Comparison of ENCODE assay signal across 2 cellular contexts in genomic region chr4:85302193-85302736, GRCh38.
TF ChIP-seq lines count a peak whose summit lies in the region.

No MANE protein-coding gene starts in this region.

TF ChIP-seq in GM23338, 12 proteins besides CTCF, POLR2A, EP300 and RAD21:
- TF ChIP-seq NANOG (IDR thresholded peaks at IDR 0.05; ENCODE audit: borderline replicate concordance) = no peak
- TF ChIP-seq ZNF114 (CRISPR knock-in tag; IDR thresholded peaks at IDR 0.05) = no peak
- no peak for TF ChIP-seq STAT1 (IDR thresholded peaks at IDR 0.05; ENCODE audit: unreplicated experiment)
- no peak for TF ChIP-seq POLR2AphosphoS5 (IDR thresholded peaks at IDR 0.05; ENCODE audit: low read depth)
- no peak for TF ChIP-seq ZNF331 (CRISPR knock-in tag; IDR thresholded peaks at IDR 0.05; ENCODE audit: low read depth)
- TF ChIP-seq CREB1 (CRISPR knock-in tag; IDR thresholded peaks at IDR 0.05; ENCODE audit: low read depth) = no peak
- no peak for TF ChIP-seq EZH2phosphoT487 (IDR thresholded peaks at IDR 0.05; ENCODE audit: unreplicated experiment)
- TF ChIP-seq ETS1 (IDR thresholded peaks at IDR 0.05) = no peak
- TF ChIP-seq EZH2 (IDR thresholded peaks at IDR 0.05; ENCODE audit: low read depth, unreplicated experiment) = no peak
- TF ChIP-seq JUNB (IDR thresholded peaks at IDR 0.05; ENCODE audit: unreplicated experiment) = no peak
- TF ChIP-seq REST (IDR thresholded peaks at IDR 0.05; ENCODE audit: unreplicated experiment) = no peak
- no peak for TF ChIP-seq ZNF462 (CRISPR knock-in tag; IDR thresholded peaks at IDR 0.05)

TF ChIP-seq in H1, 55 proteins besides CTCF, POLR2A, EP300 and RAD21:
- no peak for TF ChIP-seq RFX5 (IDR thresholded peaks at IDR 0.05; ENCODE audit: borderline replicate concordance, low read depth, low read length)
- TF ChIP-seq JUN (IDR thresholded peaks at IDR 0.05; ENCODE audit: low read depth, low read length) = no peak
- no peak for TF ChIP-seq BACH1 (IDR thresholded peaks at IDR 0.05; ENCODE audit: low read length)
- no peak for TF ChIP-seq CBX5 (IDR thresholded peaks at IDR 0.05; ENCODE audit: low read depth, low read length)
- TF ChIP-seq CTBP2 (IDR thresholded peaks at IDR 0.05; ENCODE audit: borderline replicate concordance, insufficient read depth, insufficient read length, low read length) = no peak
- no peak for TF ChIP-seq TBP (IDR thresholded peaks at IDR 0.05; ENCODE audit: low read depth, low read length)
- no peak for TF ChIP-seq HDAC6 (IDR thresholded peaks at IDR 0.05; ENCODE audit: low read depth, low read length)
- TF ChIP-seq RXRA (IDR thresholded peaks at IDR 0.05; ENCODE audit: insufficient read depth, low read depth, low read length) = no peak
- no peak for TF ChIP-seq USF2 (IDR thresholded peaks at IDR 0.05; ENCODE audit: low read length)
- no peak for TF ChIP-seq ATF3 (IDR thresholded peaks at IDR 0.05; ENCODE audit: insufficient read depth, low read depth, low read length)
- TF ChIP-seq TAF1 (IDR thresholded peaks at IDR 0.05; ENCODE audit: low read depth, low read length) = no peak
- no peak for TF ChIP-seq NRF1 (IDR thresholded peaks at IDR 0.05; ENCODE audit: low read depth, low read length)
- no peak for TF ChIP-seq POU5F1 (IDR thresholded peaks at IDR 0.05; ENCODE audit: low read depth, low read length)
- TF ChIP-seq KDM4A (IDR thresholded peaks at IDR 0.05; ENCODE audit: low read depth, low read length, severe bottlenecking) = no peak
